Comparison of ENCODE assay signal across 8 cellular contexts in genomic region chr2:217222511-217222910, GRCh38.
A peak's percentile ranks its signal among the peaks of the same experiment; 100 is the strongest.
DNase-seq lines count a peak whose midpoint lies in the region; ATAC-seq and TF ChIP-seq lines count a peak whose summit lies in the region.

No MANE protein-coding gene starts in this region.

- H4K20me1 ChIP-seq in PC-3 (ENCODE audit: low read length): no peaks in the 10 kb centered on the region
- H4K20me1 ChIP-seq in osteoblast (ENCODE audit: insufficient read depth, low read length): no peaks in the 10 kb centered on the region

- peaks cover 3% of the 10 kb centered on the region for H3K9me3 Mint-ChIP-seq in activated CD4-positive, alpha-beta memory T cell treated with anti-CD3 and anti-CD28 coated beads for 36 hours
- peaks cover 3% of the 10 kb centered on the region for H3K9me3 Mint-ChIP-seq in activated CD4-positive, alpha-beta memory T cell treated with anti-CD3 and anti-CD28 coated beads, Interleukin-2, amount 10 ng/mL, durations not matched to agents 7 days and 5 days

- H3K27me3 ChIP-seq in PC-3 (ENCODE audit: low read length) (no peaks in the 10 kb centered on the region), osteoblast (ENCODE audit: insufficient read depth, low read length) (no peaks in the 10 kb centered on the region), right atrium auricular region (no peaks in the 10 kb centered on the region)

- H3K27ac ChIP-seq in PC-3 (ENCODE audit: low read length) (peak overlapping the region; percentile 80), osteoblast (ENCODE audit: low read depth, low read length) (peak overlapping the region; percentile 52), right atrium auricular region (no peak overlapping the region)

- peaks cover 11% of the 10 kb centered on the region for H3K27me3 Mint-ChIP-seq in activated CD4-positive, alpha-beta memory T cell treated with anti-CD3 and anti-CD28 coated beads for 36 hours
- peaks cover 40% of the 10 kb centered on the region for H3K27me3 Mint-ChIP-seq in activated CD4-positive, alpha-beta memory T cell treated with anti-CD3 and anti-CD28 coated beads, Interleukin-2, amount 10 ng/mL, durations not matched to agents 7 days and 5 days

- H3K9ac ChIP-seq in PC-3 (ENCODE audit: low read length): peak overlapping the region; percentile 31; the same call in 1 of the 2 replicates

- H3K27ac Mint-ChIP-seq in activated CD4-positive, alpha-beta memory T cell treated with anti-CD3 and anti-CD28 coated beads for 36 hours: peak overlapping the region; percentile 15
- H3K27ac Mint-ChIP-seq in activated CD4-positive, alpha-beta memory T cell treated with anti-CD3 and anti-CD28 coated beads, Interleukin-2, amount 10 ng/mL, durations not matched to agents 7 days and 5 days: no peak overlapping the region

- CTCF ChIA-PET in activated CD4-positive, alpha-beta memory T cell treated with anti-CD3 and anti-CD28 coated beads for 36 hours (lab: Charles Lee): no interaction called here
- CTCF ChIA-PET in activated CD4-positive, alpha-beta memory T cell treated with anti-CD3 and anti-CD28 coated beads, Interleukin-2, amount 10 ng/mL, durations not matched to agents 7 days and 5 days (lab: Charles Lee): interaction anchor here (0.6 kb wide), 1 partner anchor 117 kb away, joined by 3 read pairs; no protein-coding TSS in a partner anchor
- CTCF ChIA-PET in PC-3 (lab: Charles Lee): interaction anchor here (0.6 kb wide), 1 partner anchor 62 kb away, joined by 3 read pairs; no protein-coding TSS in a partner anchor

- TF ChIP-seq CTCF in PC-3 (conservative IDR thresholded peaks at IDR 0.05; ENCODE audit: low read depth, low read length) (no peak), osteoblast (IDR thresholded peaks at IDR 0.05; ENCODE audit: extremely low read depth, low read depth, low read length) (no peak), right atrium auricular region (IDR thresholded peaks at IDR 0.05) (no peak)

- H3K4me1 ChIP-seq in PC-3 (ENCODE audit: insufficient read depth, low read length): peaks cover 22% of the 10 kb centered on the region
- H3K4me1 ChIP-seq in osteoblast (ENCODE audit: insufficient read depth, low read length): peaks cover 36% of the 10 kb centered on the region
- H3K4me1 ChIP-seq in right atrium auricular region: peaks cover 0 to 6% of the 10 kb centered on the region in 2 donors

- no peaks in the 10 kb centered on the region for H3K9me3 ChIP-seq in PC-3 (ENCODE audit: low read length)
- H3K9me3 ChIP-seq in osteoblast (ENCODE audit: low read depth, low read length): no peaks in the 10 kb centered on the region
- H3K9me3 ChIP-seq in right atrium auricular region: no peaks in the 10 kb centered on the region

- intact Hi-C loops in activated CD4-positive, alpha-beta memory T cell treated with anti-CD3 and anti-CD28 coated beads for 36 hours (cut with micrococcal nuclease): loop anchor here (5.0 kb wide), 3 partner anchors 60 to 1015 kb away; no protein-coding TSS in a partner anchor
- intact Hi-C loops in PC-3 (cut with micrococcal nuclease) (loop anchor here (2.0 to 10.0 kb wide), 3 partner anchors 56 to 158 kb away; no protein-coding TSS in a partner anchor), head of caudate nucleus (cut with DNase I) (no loop called here)

- no TSS peak for BruUV-seq in PC-3 (replicated peaks; lab: Mats Ljungman, UMichigan)

- no peak overlapping the region for H3K4me3 Mint-ChIP-seq in activated CD4-positive, alpha-beta memory T cell treated with anti-CD3 and anti-CD28 coated beads for 36 hours
- no peak overlapping the region for H3K4me3 Mint-ChIP-seq in activated CD4-positive, alpha-beta memory T cell treated with anti-CD3 and anti-CD28 coated beads, Interleukin-2, amount 10 ng/mL, durations not matched to agents 7 days and 5 days

- H3K4me1 Mint-ChIP-seq in activated CD4-positive, alpha-beta memory T cell treated with anti-CD3 and anti-CD28 coated beads for 36 hours (ENCODE audit: low read depth): peaks cover 19% of the 10 kb centered on the region
- peaks cover 21% of the 10 kb centered on the region for H3K4me1 Mint-ChIP-seq in activated CD4-positive, alpha-beta memory T cell treated with anti-CD3 and anti-CD28 coated beads, Interleukin-2, amount 10 ng/mL, durations not matched to agents 7 days and 5 days

- no peaks in the 10 kb centered on the region for H3K9me2 ChIP-seq in PC-3 (replicated peaks; ENCODE audit: low read length)

- DNase-seq in activated CD4-positive, alpha-beta memory T cell treated with anti-CD3 and anti-CD28 coated beads for 36 hours: no peak
- no peak for DNase-seq in activated CD4-positive, alpha-beta memory T cell treated with anti-CD3 and anti-CD28 coated beads, Interleukin-2, amount 10 ng/mL, durations not matched to agents 7 days and 5 days
- DNase-seq in PC-3 (no peak), osteoblast (ENCODE audit: insufficient read length, low spot score, missing footprints) (no peak), right atrium auricular region (ENCODE audit: low spot score) (no peak), anterior cingulate cortex (lab: John Stamatoyannopoulos, UW) (no peak), head of caudate nucleus (no peak)

- H3K36me3 Mint-ChIP-seq in activated CD4-positive, alpha-beta memory T cell treated with anti-CD3 and anti-CD28 coated beads for 36 hours: peaks cover 1% of the 10 kb centered on the region
- peaks cover 10% of the 10 kb centered on the region for H3K36me3 Mint-ChIP-seq in activated CD4-positive, alpha-beta memory T cell treated with anti-CD3 and anti-CD28 coated beads, Interleukin-2, amount 10 ng/mL, durations not matched to agents 7 days and 5 days (ENCODE audit: low read depth)

- H3K79me2 ChIP-seq in PC-3 (ENCODE audit: low read length) (no peaks in the 10 kb centered on the region), osteoblast (ENCODE audit: insufficient read depth, low read length) (no peaks in the 10 kb centered on the region)

- peaks cover 6% of the 10 kb centered on the region for H3F3A ChIP-seq in PC-3 (ENCODE audit: low read length, unreplicated experiment)

- no peak overlapping the region for H3K4me3 ChIP-seq in PC-3 (ENCODE audit: low read length)
- no peak overlapping the region for H3K4me3 ChIP-seq in osteoblast (ENCODE audit: insufficient read depth, low read length)
- no peak overlapping the region for H3K4me3 ChIP-seq in right atrium auricular region

- POLR2A ChIA-PET in activated CD4-positive, alpha-beta memory T cell treated with anti-CD3 and anti-CD28 coated beads for 36 hours (lab: Charles Lee): no interaction called here
- POLR2A ChIA-PET in activated CD4-positive, alpha-beta memory T cell treated with anti-CD3 and anti-CD28 coated beads, Interleukin-2, amount 10 ng/mL, durations not matched to agents 7 days and 5 days (lab: Charles Lee): interaction anchor here (0.9 kb wide), 1 partner anchor 527 kb away, joined by 3 read pairs; no protein-coding TSS in a partner anchor
- POLR2A ChIA-PET in PC-3 (lab: Charles Lee; ENCODE audit: unreplicated experiment): no interaction called here

- H2AFZ ChIP-seq in PC-3 (ENCODE audit: low read length) (no peak overlapping the region), osteoblast (ENCODE audit: low read length) (no peak overlapping the region)

- ATAC-seq in HG02970 (IDR thresholded peaks at IDR 0.05; ENCODE audit: low FRiP score, unreplicated experiment): peak; percentile 51
- ATAC-seq in PC-3: no peak

- H3K4me2 ChIP-seq in PC-3 (ENCODE audit: low read length) (peak overlapping the region; percentile 70), osteoblast (ENCODE audit: insufficient read depth, low read length) (no peak overlapping the region)

- no peaks in the 10 kb centered on the region; the same call in 1 of the 2 replicates for H3K36me3 ChIP-seq in PC-3 (ENCODE audit: low read depth, low read length)
- no peaks in the 10 kb centered on the region for H3K36me3 ChIP-seq in osteoblast (ENCODE audit: insufficient read depth, low read length)
- no peaks in the 10 kb centered on the region for H3K36me3 ChIP-seq in right atrium auricular region

Comparison
In these comparisons a context has a peak if more than half of its experiments do, and no peak if none do; other contexts are left out.
1. H3K27ac ChIP-seq: peak in PC-3 (single experiment) and osteoblast (single experiment); none in right atrium auricular region (0 of 2).